ENCODE assay signal across 8 cellular contexts in the genomic region with DNA sequence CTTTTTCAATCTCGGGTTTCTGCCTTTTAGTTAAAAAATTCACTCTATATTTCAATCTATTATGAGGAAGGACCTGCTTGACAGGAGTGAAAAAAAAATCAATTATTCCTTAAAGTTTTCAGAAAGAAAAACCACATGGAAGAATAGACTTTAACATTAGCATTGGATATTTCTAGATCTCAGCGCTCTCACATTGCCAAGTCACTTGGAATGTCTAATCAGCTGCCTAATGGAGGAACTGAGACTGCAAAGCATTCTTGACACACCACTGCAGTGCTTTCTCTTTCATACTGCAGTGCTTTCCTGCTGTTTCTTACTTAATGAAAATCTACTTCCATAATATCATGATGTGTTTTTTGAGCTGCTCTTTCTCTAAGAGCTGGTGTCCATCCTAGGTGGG. TPM values are rescaled to one million over a fixed set of nuclear protein-coding genes. Genes with fewer than 3 reads are reported as not detected.
A peak's percentile ranks its signal among the peaks of the same experiment; 100 is the strongest.
DNase-seq lines count a peak whose midpoint lies in the region; ATAC-seq and TF ChIP-seq lines count a peak whose summit lies in the region.

No MANE protein-coding gene starts in this region.

- no peaks in the 10 kb centered on the region for H3K27me3 Mint-ChIP-seq in activated naive CD4-positive, alpha-beta T cell treated with anti-CD3 and anti-CD28 coated beads, Interleukin-2, amount 10 ng/mL, durations not matched to agents 7 days and 5 days
- H3K27me3 Mint-ChIP-seq in activated naive CD8-positive, alpha-beta T cell treated with anti-CD3 and anti-CD28 coated beads, Interleukin-2, amount 50 U/mL, for 24 hours = no peaks in the 10 kb centered on the region

- H3K9me3 ChIP-seq in lower lobe of right lung = no peaks in the 10 kb centered on the region

- CTCF ChIA-PET in activated naive CD4-positive, alpha-beta T cell treated with anti-CD3 and anti-CD28 coated beads, Interleukin-2, amount 10 ng/mL, durations not matched to agents 7 days and 5 days (lab: Charles Lee) = interaction anchor here (0.5 to 4.0 kb wide), 5 partner anchors 10 to 95 kb away, joined by 3 to 32 read pairs (median 7); partner anchors contain the start of genes MCM3 and PAQR8

- peaks cover 7% of the 10 kb centered on the region for H3K36me3 Mint-ChIP-seq in activated naive CD4-positive, alpha-beta T cell treated with anti-CD3 and anti-CD28 coated beads, Interleukin-2, amount 10 ng/mL, durations not matched to agents 7 days and 5 days
- no peaks in the 10 kb centered on the region for H3K36me3 Mint-ChIP-seq in activated naive CD8-positive, alpha-beta T cell treated with anti-CD3 and anti-CD28 coated beads, Interleukin-2, amount 50 U/mL, for 24 hours (ENCODE audit: low read depth)

- no peaks in the 10 kb centered on the region for H3K27me3 ChIP-seq in lower lobe of right lung (ENCODE audit: low read depth)

- peak overlapping the region; percentile 81 for H3K27ac Mint-ChIP-seq in activated naive CD4-positive, alpha-beta T cell treated with anti-CD3 and anti-CD28 coated beads, Interleukin-2, amount 10 ng/mL, durations not matched to agents 7 days and 5 days
- peak overlapping the region; percentile 87 for H3K27ac Mint-ChIP-seq in activated naive CD8-positive, alpha-beta T cell treated with anti-CD3 and anti-CD28 coated beads, Interleukin-2, amount 50 U/mL, for 24 hours

- H3K36me3 ChIP-seq in lower lobe of right lung = no peaks in the 10 kb centered on the region

- H3K4me3 ChIP-seq in lower lobe of right lung = no peak overlapping the region

- no peak for DNase-seq in activated naive CD4-positive, alpha-beta T cell treated with anti-CD3 and anti-CD28 coated beads, Interleukin-2, amount 10 ng/mL, durations not matched to agents 7 days and 5 days
- no peak for DNase-seq in activated naive CD4-positive, alpha-beta T cell treated with anti-CD3 and anti-CD28 coated beads, Interleukin-2, amount 50 U/mL, for 16 hours
- no peak for DNase-seq in activated naive CD8-positive, alpha-beta T cell treated with anti-CD3 and anti-CD28 coated beads, Interleukin-2, amount 50 U/mL, for 24 hours
- no peak for DNase-seq in lower lobe of right lung
- DNase-seq in HuH-7.5 (ENCODE audit: low spot score) = no peak
- DNase-seq in stimulated activated CD4-positive, alpha-beta T cell treated with anti-CD3 and anti-CD28 coated beads, Interleukin-2, amount 100 ng/mL, for 24 hours = no peak
- no peak for DNase-seq in NCI-H2081 treated with DMSO at 0.1 percent for 48 hours (lab: John Stamatoyannopoulos, UW)

- no peak for TF ChIP-seq CTCF in lower lobe of right lung (IDR thresholded peaks at IDR 0.05)

- H3K4me1 ChIP-seq in lower lobe of right lung = peaks cover 48% of the 10 kb centered on the region

- peak overlapping the region; percentile 19 for H3K4me3 Mint-ChIP-seq in activated naive CD4-positive, alpha-beta T cell treated with anti-CD3 and anti-CD28 coated beads, Interleukin-2, amount 10 ng/mL, durations not matched to agents 7 days and 5 days
- peak overlapping the region; percentile 53 for H3K4me3 Mint-ChIP-seq in activated naive CD8-positive, alpha-beta T cell treated with anti-CD3 and anti-CD28 coated beads, Interleukin-2, amount 50 U/mL, for 24 hours

- no peaks in the 10 kb centered on the region for H3K9me3 Mint-ChIP-seq in activated naive CD4-positive, alpha-beta T cell treated with anti-CD3 and anti-CD28 coated beads, Interleukin-2, amount 10 ng/mL, durations not matched to agents 7 days and 5 days
- no peaks in the 10 kb centered on the region for H3K9me3 Mint-ChIP-seq in activated naive CD8-positive, alpha-beta T cell treated with anti-CD3 and anti-CD28 coated beads, Interleukin-2, amount 50 U/mL, for 24 hours

- H3K27ac ChIP-seq in lower lobe of right lung = peak overlapping the region; percentile 77

- intact Hi-C loops in lower lobe of right lung (cut with DNase I) = no loop called here

- ATAC-seq in HG03097 (IDR thresholded peaks at IDR 0.05; ENCODE audit: low FRiP score, unreplicated experiment) (peak; percentile 44), lower lobe of right lung (peak; percentile 65 to 71)
- ATAC-seq in activated naive CD8-positive, alpha-beta T cell treated with anti-CD3 and anti-CD28 coated beads, Interleukin-2, amount 50 U/mL, for 24 hours = no peak

- peaks cover 64% of the 10 kb centered on the region for H3K4me1 Mint-ChIP-seq in activated naive CD4-positive, alpha-beta T cell treated with anti-CD3 and anti-CD28 coated beads, Interleukin-2, amount 10 ng/mL, durations not matched to agents 7 days and 5 days
- H3K4me1 Mint-ChIP-seq in activated naive CD8-positive, alpha-beta T cell treated with anti-CD3 and anti-CD28 coated beads, Interleukin-2, amount 50 U/mL, for 24 hours = peaks cover 66% of the 10 kb centered on the region

RNA-seq across cellular contexts. Expression of gene MCM3, which starts 20.4 kb away (rescaled TPM):
- total RNA-seq in lower lobe of right lung = 25.6 TPM

RNA-seq across cellular contexts. Expression of gene PAQR8, which starts 57.0 kb away (rescaled TPM):
- 6.8 TPM for total RNA-seq in lower lobe of right lung
